In genomic region chr20:1163653-1164052, GRCh38 we compare ENCODE assay signal across 37 cellular contexts. TPM values are rescaled to one million over a fixed set of nuclear protein-coding genes. Genes with fewer than 3 reads are reported as not detected.
"Had no signal": no experiment of that assay in that cellular context is flagged by ENCODE, and none has a peak within 500 bp of the region (broad histone marks: within the 10 kb centered on the region; RNA-seq: fewer than 3 reads in every experiment).

No MANE protein-coding gene starts in this region.

- H3K4me3 Mint-ChIP-seq: effector memory CD8-positive, alpha-beta T cell; immature natural killer cell; naive B cell; nephron progenitor cell; T-helper 1 cell treated with Interleukin-12 subunit alpha and Interleukin-12 subunit beta and Interleukin-4 antibody, amounts not matched to agents 30 μg/mL and 1 μg/mL, for 36 hours had no signal

- H3K27me3 ChIP-seq: body of pancreas, dorsolateral prefrontal cortex, gastroesophageal sphincter, neutrophil, ovary, spleen, suprapubic skin, tibial artery, upper lobe of right lung had no signal

- H3K9me3 ChIP-seq: body of pancreas, gastroesophageal sphincter, mucosa of descending colon, neutrophil, ovary, spleen, suprapubic skin, tibial artery, upper lobe of right lung had no signal

- H3K27ac Mint-ChIP-seq: activated T-helper 2 cell treated with anti-CD3 and anti-CD28 coated beads, Interferon-gamma antibody, Interleukin-2, Interleukin-4, amounts not matched to agents 10 μg/mL and 5 μg/mL and 100 μg/mL, durations not matched to agents 14 hours and 24 hours and 36 hours; effector memory CD8-positive, alpha-beta T cell; nephron progenitor cell; progenitor cell of endocrine pancreas; T-helper 1 cell treated with Interleukin-12 subunit alpha and Interleukin-12 subunit beta and Interleukin-4 antibody, amounts not matched to agents 30 μg/mL and 1 μg/mL, for 36 hours had no signal

- H3K27ac ChIP-seq: body of pancreas, coronary artery, gastroesophageal sphincter, neutrophil, ovary, spleen, suprapubic skin, tibial artery, upper lobe of right lung, VCaP had no signal

- H3K4me1 ChIP-seq: gastroesophageal sphincter, spleen, suprapubic skin, tibial artery, upper lobe of right lung had no signal

- DNase-seq: activated CD4-positive, alpha-beta T cell treated with anti-CD3 and anti-CD28 coated beads for 4 hours; activated CD4-positive, alpha-beta T cell treated with anti-CD3 and anti-CD28 coated beads, Interleukin-2, amount 50 U/mL, for 48 hours; activated naive CD4-positive, alpha-beta T cell; activated T-cell treated with anti-CD3 and anti-CD28 coated beads, Interleukin-2, amount 50 U/mL, for 48 hours; aorta; body of pancreas; cerebellar nuclear complex; dorsolateral prefrontal cortex; effector memory CD8-positive, alpha-beta T cell; hypothalamus; immature natural killer cell; mesendoderm; mucosa of descending colon; naive B cell; nephron progenitor cell; ovary; spleen; stimulated activated naive CD4-positive, alpha-beta T cell; SW 1271; T-helper 9 cell; tibial artery; upper lobe of right lung had no signal

- ATAC-seq: activated naive CD4-positive, alpha-beta T cell treated with anti-CD3 and anti-CD28 coated beads, Interleukin-2, amount 50 U/mL, for 72 hours; body of pancreas; effector memory CD8-positive, alpha-beta T cell; gastroesophageal sphincter; left lobe of liver; mucosa of descending colon; upper lobe of right lung had no signal

- H3K9me3 Mint-ChIP-seq: activated naive CD4-positive, alpha-beta T cell treated with anti-CD3 and anti-CD28 coated beads, Interleukin-2, amount 50 U/mL, for 72 hours; activated T-helper 2 cell treated with anti-CD3 and anti-CD28 coated beads, Interferon-gamma antibody, Interleukin-2, Interleukin-4, amounts not matched to agents 10 μg/mL and 5 μg/mL and 100 μg/mL, durations not matched to agents 14 hours and 24 hours and 36 hours; effector memory CD8-positive, alpha-beta T cell; immature natural killer cell; naive B cell; nephron progenitor cell; T-helper 1 cell treated with Interleukin-12 subunit alpha and Interleukin-12 subunit beta and Interleukin-4 antibody, amounts not matched to agents 30 μg/mL and 1 μg/mL, for 36 hours had no signal

- H3K4me1 Mint-ChIP-seq: naive B cell, nephron progenitor cell had no signal

- H3K36me3 ChIP-seq: ovary had no signal

- H3K4me3 ChIP-seq: body of pancreas, coronary artery, dorsolateral prefrontal cortex, gastroesophageal sphincter, lung, mucosa of descending colon, ovary, spleen, suprapubic skin, tibial artery, upper lobe of right lung had no signal

- H3K27me3 Mint-ChIP-seq: effector memory CD8-positive, alpha-beta T cell; naive B cell; progenitor cell of endocrine pancreas had no signal

RNA-seq across cellular contexts. Expression of gene TMEM74B, which starts 21.1 kb away (rescaled TPM):
- total RNA-seq: body of pancreas, fibroblast of lung, fibroblast of villous mesenchyme had no signal

RNA-seq across cellular contexts. Expression of gene C20orf202, which starts 39.6 kb away (rescaled TPM):
- total RNA-seq: activated T-helper 2 cell treated with anti-CD3 and anti-CD28 coated beads, Interferon-gamma antibody, Interleukin-2, Interleukin-4, amounts not matched to agents 10 μg/mL and 5 μg/mL and 100 μg/mL, durations not matched to agents 14 hours and 24 hours and 36 hours; body of pancreas; endothelial cell of umbilical vein; kidney epithelial cell; left lobe of liver had no signal
